ENCODE assay signal across 8 cellular contexts in genomic region chr7:49852619-49853462, GRCh38.
A peak's percentile ranks its signal among the peaks of the same experiment; 100 is the strongest.
DNase-seq lines count a peak whose midpoint lies in the region; ATAC-seq and TF ChIP-seq lines count a peak whose summit lies in the region.

No MANE protein-coding gene starts in this region.

- H3K4me3 ChIP-seq in Caco-2 (ENCODE audit: low read depth, low read length): no peak overlapping the region

- H3K4me3 Mint-ChIP-seq in Caco-2 (ENCODE audit: unreplicated experiment) (no peak overlapping the region), progenitor cell of endocrine pancreas (ENCODE audit: low read depth) (no peak overlapping the region)

- no TSS peak for BruUV-seq in Caco-2 (replicated peaks; lab: Mats Ljungman, UMichigan)

- POLR2A ChIA-PET in Caco-2 (lab: Charles Lee): no interaction called here

- intact Hi-C loops in Caco-2 (cut with micrococcal nuclease; ENCODE audit: unreplicated experiment): loop anchor here (1.0 to 10.0 kb wide), 8 partner anchors 62 to 1554 kb away; no protein-coding TSS in a partner anchor

- DNase-seq in Caco-2 (peak; percentile 49 to 59), NCI-H2107 (lab: John Stamatoyannopoulos, UW) (peak; percentile 32), globus pallidus (ENCODE audit: low spot score) (peak; percentile 29), progenitor cell of endocrine pancreas (ENCODE audit: low spot score, unreplicated experiment) (peak; percentile 32), NCI-H2029 (lab: John Stamatoyannopoulos, UW) (no peak)

- H3K9me3 ChIP-seq in Caco-2: no peaks in the 10 kb centered on the region

- H3K27me3 ChIP-seq in Caco-2 (replicated peaks; ENCODE audit: control insufficient read depth, insufficient read depth, low read length): no peaks in the 10 kb centered on the region

- no peaks in the 10 kb centered on the region for H3K36me3 ChIP-seq in Caco-2 (ENCODE audit: control insufficient read depth, insufficient read depth, low read length)

- H3K4me1 Mint-ChIP-seq in Caco-2 (ENCODE audit: low read depth, unreplicated experiment) (no peaks in the 10 kb centered on the region), progenitor cell of endocrine pancreas (ENCODE audit: low read depth) (peaks cover 2% of the 10 kb centered on the region)

- no peaks in the 10 kb centered on the region for H3K36me3 Mint-ChIP-seq in Caco-2 (ENCODE audit: insufficient read depth, unreplicated experiment)
- H3K36me3 Mint-ChIP-seq in progenitor cell of endocrine pancreas (ENCODE audit: insufficient read depth): no peaks in the 10 kb centered on the region

- H3K9me3 Mint-ChIP-seq in Caco-2 (ENCODE audit: unreplicated experiment) (no peaks in the 10 kb centered on the region), progenitor cell of endocrine pancreas (ENCODE audit: low read depth) (no peaks in the 10 kb centered on the region)

- CTCF ChIA-PET in Caco-2 (lab: Charles Lee): interaction anchor here (0.7 to 1.3 kb wide), 2 partner anchors 354 to 851 kb away, joined by 3 read pairs; no protein-coding TSS in a partner anchor

- H3K27ac ChIP-seq in VCaP: no peak overlapping the region

- ATAC-seq in GM18868 (IDR thresholded peaks at IDR 0.05; ENCODE audit: unreplicated experiment) (peak; percentile 87), HG03025 (IDR thresholded peaks at IDR 0.05; ENCODE audit: low FRiP score, unreplicated experiment) (peak; percentile 78)

- TF ChIP-seq CTCF in Caco-2 (IDR thresholded peaks at IDR 0.05; ENCODE audit: insufficient read depth in 1 of 2, low read depth in 1 of 2, low read length in 1 of 2, severe bottlenecking in 1 of 2, unreplicated experiment in 1 of 2) (peak; percentile 74 to 85), VCaP (conservative IDR thresholded peaks at IDR 0.05) (peak; percentile 92), progenitor cell of endocrine pancreas (IDR thresholded peaks at IDR 0.05; ENCODE audit: unreplicated experiment) (peak; percentile 86)

- H3K27ac Mint-ChIP-seq in Caco-2 (ENCODE audit: unreplicated experiment): no peak overlapping the region
- H3K27ac Mint-ChIP-seq in progenitor cell of endocrine pancreas: no peak overlapping the region

- H3K4me1 ChIP-seq in Caco-2: no peaks in the 10 kb centered on the region

- H3K27me3 Mint-ChIP-seq in Caco-2 (ENCODE audit: insufficient read depth, unreplicated experiment) (peaks cover 5% of the 10 kb centered on the region), progenitor cell of endocrine pancreas (peaks cover 3% of the 10 kb centered on the region)
